1 cellular context compared by ENCODE assay signal in the genomic region with DNA sequence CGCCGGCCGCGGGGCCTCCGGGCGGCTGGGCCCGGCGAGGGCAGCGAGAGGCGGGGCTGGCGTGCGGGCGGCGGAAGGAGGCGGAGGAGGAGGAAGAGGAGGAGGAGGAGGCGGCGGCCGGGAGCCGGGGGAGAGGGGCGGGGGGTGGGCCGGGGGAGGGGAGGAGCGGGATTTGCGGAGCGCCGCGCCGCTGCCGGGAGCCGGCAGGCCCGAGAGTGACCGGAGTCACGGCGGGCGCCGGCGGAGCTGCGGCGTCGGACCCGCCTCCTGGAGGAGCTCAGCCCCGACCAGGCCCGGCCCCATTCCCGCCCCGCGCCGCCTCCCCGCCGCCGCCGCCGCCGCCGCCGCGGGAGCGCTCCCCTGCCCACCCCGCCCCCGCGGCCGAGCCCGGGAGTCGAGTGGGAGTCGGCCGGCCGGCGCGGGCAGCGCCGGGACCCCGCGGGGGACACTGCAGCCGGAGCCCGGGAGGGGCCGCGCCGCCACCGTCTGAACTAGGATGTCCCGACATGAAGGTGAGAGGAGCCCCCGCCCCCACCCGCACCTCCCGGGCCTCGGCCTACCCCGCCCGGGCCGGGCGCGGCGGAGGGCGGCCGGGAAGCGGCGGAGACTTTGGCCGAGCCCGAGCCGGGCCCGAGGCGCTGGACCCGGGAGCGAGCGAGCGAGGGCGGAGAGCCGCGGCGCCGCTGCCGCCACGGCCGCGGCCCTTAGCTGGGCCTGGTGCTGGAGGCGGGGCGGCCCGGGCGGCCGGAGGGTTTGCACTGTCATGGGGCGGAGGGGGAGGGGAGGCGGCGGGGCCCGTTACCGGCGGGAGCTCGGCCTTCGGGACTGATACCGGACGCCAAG.
TF ChIP-seq lines count a peak whose summit lies in the region.

A gene (plus strand): TSS at position 206 of the 843 bp plus-strand sequence. CDS start 291 bp downstream, at position 497.

TF ChIP-seq in SK-N-SH, 30 proteins besides CTCF, POLR2A, EP300 and RAD21:
- TF ChIP-seq MXI1 (IDR thresholded peaks at IDR 0.05; ENCODE audit: low read depth, low read length) (no peak), GATA2 (CRISPR knock-in tag; IDR thresholded peaks at IDR 0.05) (no peak), NRF1 (IDR thresholded peaks at IDR 0.05; ENCODE audit: low read depth, low read length) (no peak), TAF1 (IDR thresholded peaks at IDR 0.05; ENCODE audit: borderline replicate concordance, low read depth, low read length) (peak; percentile 65; the same call in 1 of the 2 replicates)
